In genomic region chr6:40185486-40185885, GRCh38 we compare ENCODE assay signal across 23 cellular contexts.
DNase-seq lines count a peak whose midpoint lies in the region; ATAC-seq and TF ChIP-seq lines count a peak whose summit lies in the region.
"Had no signal": no experiment of that assay in that cellular context is flagged by ENCODE, and none has a peak within 500 bp of the region (broad histone marks: within the 10 kb centered on the region; RNA-seq: fewer than 3 reads in every experiment).

No MANE protein-coding gene starts in this region.

- no peaks in the 10 kb centered on the region for H3K4me1 Mint-ChIP-seq in type B pancreatic cell (ENCODE audit: unreplicated experiment)
- no peaks in the 10 kb centered on the region for H3K4me1 Mint-ChIP-seq in T-helper 17 cell
- no peaks in the 10 kb centered on the region for H3K4me1 Mint-ChIP-seq in T-helper 2 cell treated with Interferon-gamma antibody and Interleukin-4, amounts not matched to agents 5 μg/mL and 100 μg/mL, for 36 hours (ENCODE audit: low read depth)
- H3K4me1 Mint-ChIP-seq: CD14-positive monocyte; CD8-positive, alpha-beta memory T cell had no signal

- H3K36me3 Mint-ChIP-seq in type B pancreatic cell (peaks cover 7% of the 10 kb centered on the region), T-helper 17 cell (ENCODE audit: low read depth) (no peaks in the 10 kb centered on the region)
- H3K36me3 Mint-ChIP-seq in T-helper 2 cell treated with Interferon-gamma antibody and Interleukin-4, amounts not matched to agents 5 μg/mL and 100 μg/mL, for 36 hours (ENCODE audit: low read depth) = no peaks in the 10 kb centered on the region
- H3K36me3 Mint-ChIP-seq: CD14-positive monocyte; CD8-positive, alpha-beta memory T cell had no signal

- peaks cover 26% of the 10 kb centered on the region for H3K9me3 Mint-ChIP-seq in type B pancreatic cell
- peaks cover 16% of the 10 kb centered on the region for H3K9me3 Mint-ChIP-seq in T-helper 2 cell treated with Interferon-gamma antibody and Interleukin-4, amounts not matched to agents 5 μg/mL and 100 μg/mL, for 36 hours
- H3K9me3 Mint-ChIP-seq: CD4-positive, alpha-beta T cell had no signal

- no peak for ATAC-seq in T-helper 17 cell
- ATAC-seq: A549, GM12878, GM23338 had no signal

- H3K4me3 Mint-ChIP-seq in type B pancreatic cell (no peak overlapping the region), T-helper 17 cell (no peak overlapping the region)
- no peak overlapping the region for H3K4me3 Mint-ChIP-seq in T-helper 2 cell treated with Interferon-gamma antibody and Interleukin-4, amounts not matched to agents 5 μg/mL and 100 μg/mL, for 36 hours
- H3K4me3 Mint-ChIP-seq: CD14-positive monocyte; CD4-positive, alpha-beta T cell; CD8-positive, alpha-beta memory T cell; GM23338 had no signal

- TF ChIP-seq CTCF in VCaP (conservative IDR thresholded peaks at IDR 0.05) (no peak), type B pancreatic cell (conservative IDR thresholded peaks at IDR 0.05) (no peak)

- H3K27ac ChIP-seq in VCaP = peak overlapping the region; percentile 25; the same call in 1 of the 2 replicates
- H3K27ac ChIP-seq: A549; BLaER1 treated with 17β-estradiol and CSF1 and Interleukin-3, amounts not matched to agents 10 nM and 100 nM had no signal

- H3K27ac Mint-ChIP-seq in type B pancreatic cell (no peak overlapping the region), T-helper 17 cell (no peak overlapping the region)
- H3K27ac Mint-ChIP-seq in T-helper 2 cell treated with Interferon-gamma antibody and Interleukin-4, amounts not matched to agents 5 μg/mL and 100 μg/mL, for 36 hours = no peak overlapping the region
- H3K27ac Mint-ChIP-seq: CD14-positive monocyte; CD4-positive, alpha-beta T cell; CD8-positive, alpha-beta memory T cell; GM23338 had no signal

- H3K27me3 Mint-ChIP-seq in type B pancreatic cell (peaks cover 12% of the 10 kb centered on the region), T-helper 17 cell (no peaks in the 10 kb centered on the region)
- no peaks in the 10 kb centered on the region for H3K27me3 Mint-ChIP-seq in T-helper 2 cell treated with Interferon-gamma antibody and Interleukin-4, amounts not matched to agents 5 μg/mL and 100 μg/mL, for 36 hours (ENCODE audit: low read depth)

- H3K9me3 ChIP-seq in T-helper 17 cell (ENCODE audit: control insufficient read depth, low read length, poor library complexity, severe bottlenecking) = no peaks in the 10 kb centered on the region
- H3K9me3 ChIP-seq: A549, BE2C, HAP-1 had no signal

- peak; percentile 24 for DNase-seq in ecto neural progenitor cell (ENCODE audit: low spot score)
- DNase-seq in islet precursor cell = peak; percentile 12
- DNase-seq in type B pancreatic cell (ENCODE audit: extremely low spot score, unreplicated experiment) = peak; percentile 40
- DNase-seq in T-helper 17 cell = no peak
- no peak for DNase-seq in globus pallidus (ENCODE audit: low spot score)
- no peak for DNase-seq in T-helper 2 cell treated with Interferon-gamma antibody and Interleukin-4, amounts not matched to agents 5 μg/mL and 100 μg/mL, for 36 hours (ENCODE audit: low spot score)
- DNase-seq: 8988T; ACHN; AML-193; BE2C; CD4-positive, alpha-beta T cell; CD8-positive, alpha-beta memory T cell; DMS 273 treated with DMSO at 0.1 percent for 48 hours; DMS79; EL; GDM1 had no signal

Comparison
In these comparisons a context has a peak if more than half of its experiments do, and no peak if none do; other contexts are left out.
1. DNase-seq: peak in ecto neural progenitor cell (single experiment), islet precursor cell (single experiment) and type B pancreatic cell (single experiment); none in T-helper 17 cell (0 of 3), globus pallidus (single experiment) and T-helper 2 cell treated with Interferon-gamma antibody and Interleukin-4, amounts not matched to agents 5 μg/mL and 100 μg/mL, for 36 hours (single experiment).